ENCODE assay signal across 1 cellular context in the genomic region with DNA sequence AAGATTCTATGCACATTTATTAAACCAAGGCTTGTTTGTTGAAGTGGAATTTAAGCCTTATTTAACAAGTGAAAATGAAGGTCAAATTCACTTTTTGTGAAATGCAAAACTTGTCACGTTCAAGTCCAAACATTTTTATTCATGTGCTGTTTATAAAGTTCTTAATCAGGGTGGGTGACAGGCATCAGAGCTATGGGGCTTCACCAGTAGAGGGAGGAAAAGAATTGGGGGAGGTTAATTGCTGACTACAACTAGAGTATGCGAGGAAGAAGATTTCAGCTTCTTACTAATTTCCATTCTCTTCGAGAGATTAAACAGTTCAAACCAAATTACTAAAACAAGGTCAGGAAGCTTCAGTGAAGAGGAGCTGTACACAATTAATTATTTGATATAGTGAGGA.
TF ChIP-seq lines count a peak whose summit lies in the region.

No MANE protein-coding gene starts in this region.

TF ChIP-seq in H1, 55 proteins besides CTCF, POLR2A, EP300 and RAD21:
- TF ChIP-seq JUND (IDR thresholded peaks at IDR 0.05; ENCODE audit: low read length) (no peak), CHD2 (IDR thresholded peaks at IDR 0.05; ENCODE audit: low read length) (no peak), CHD7 (IDR thresholded peaks at IDR 0.05; ENCODE audit: insufficient replicate concordance, low read length) (no peak), SAP30 (IDR thresholded peaks at IDR 0.05; ENCODE audit: insufficient read depth, insufficient replicate concordance, low read length) (no peak), RXRA (IDR thresholded peaks at IDR 0.05; ENCODE audit: insufficient read depth, low read depth, low read length) (no peak)
